18 cellular contexts compared by ENCODE assay signal in the genomic region with DNA sequence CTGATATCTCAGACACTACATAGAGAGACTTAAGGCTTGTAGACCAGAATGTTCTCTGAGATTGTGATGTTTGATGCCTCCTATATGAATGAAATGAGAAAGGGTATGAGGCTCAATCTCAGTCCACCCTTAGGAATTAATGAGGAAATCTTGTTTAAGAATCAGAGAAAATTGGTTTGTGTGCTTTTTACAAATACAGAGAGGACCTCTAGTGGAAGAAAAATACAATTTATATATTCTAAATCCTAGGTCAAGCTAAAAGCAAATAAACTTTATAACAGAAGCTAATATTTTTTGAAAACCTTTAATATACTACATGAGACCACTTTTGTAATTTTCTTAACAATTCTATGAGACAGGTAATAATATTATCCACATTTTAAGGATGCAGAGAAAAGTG. TPM values are rescaled to one million over a fixed set of nuclear protein-coding genes. Genes with fewer than 3 reads are reported as not detected.
DNase-seq lines count a peak whose midpoint lies in the region; ATAC-seq and TF ChIP-seq lines count a peak whose summit lies in the region.
"Had no signal": no experiment of that assay in that cellular context is flagged by ENCODE, and none has a peak within 500 bp of the region (broad histone marks: within the 10 kb centered on the region; RNA-seq: fewer than 3 reads in every experiment).

No MANE protein-coding gene starts in this region.

- H3K9me2 ChIP-seq in HCT116 (ENCODE audit: insufficient read depth) (no peaks in the 10 kb centered on the region), hepatocyte (replicated peaks; ENCODE audit: insufficient read depth) (no peaks in the 10 kb centered on the region)

- no peak overlapping the region for H3K27ac ChIP-seq in HCT116 (ENCODE audit: low read depth, low read length)
- H3K27ac ChIP-seq in hepatocyte = no peak overlapping the region
- H3K27ac ChIP-seq: gastrocnemius medialis, sigmoid colon had no signal

- peak; percentile 11 to 43 (median 38); a peak in 4 of 6 replicates for TF ChIP-seq CTCF in HCT116 (IDR thresholded peaks at IDR 0.05 in 2 of 3, conservative IDR thresholded peaks at IDR 0.05 in 1 of 3; ENCODE audit: borderline replicate concordance in 1 of 3, insufficient read depth in 1 of 3, low read depth in 2 of 3, low read length in 2 of 3)
- TF ChIP-seq CTCF in hepatocyte (IDR thresholded peaks at IDR 0.05; ENCODE audit: poor library complexity) = peak; percentile 29

- H3K9ac ChIP-seq in HCT116 (ENCODE audit: low read length) = no peak overlapping the region

- no peak for ATAC-seq in HCT116
- ATAC-seq: CD8-positive, alpha-beta T cell; gastrocnemius medialis had no signal

- H3K27me3 ChIP-seq in HCT116 (ENCODE audit: insufficient read depth, low read length) (peaks cover 37% of the 10 kb centered on the region), hepatocyte (peaks cover 5% of the 10 kb centered on the region)
- H3K27me3 ChIP-seq: gastrocnemius medialis, sigmoid colon had no signal

- no peak overlapping the region for H3K4me3 ChIP-seq in HCT116 (replicated peaks in 1 of 2; ENCODE audit: low read depth in 1 of 2, low read length in 2 of 2)
- H3K4me3 ChIP-seq in hepatocyte = no peak overlapping the region
- H3K4me3 ChIP-seq: gastrocnemius medialis, sigmoid colon had no signal

- RAD21 ChIA-PET in HCT116 (lab: Charles Lee; ENCODE audit: low non-redundant PET in 1 of 2, low total read pairs in 2 of 2, uncharacterized antibody in 2 of 2, unreplicated experiment in 2 of 2) = no interaction called here

- H3K36me3 ChIP-seq in HCT116 (ENCODE audit: control insufficient read depth in 1 of 2, insufficient read depth in 2 of 2, low read length in 2 of 2) = no peaks in the 10 kb centered on the region
- H3K36me3 ChIP-seq in hepatocyte (replicated peaks; ENCODE audit: insufficient read depth, low read depth) = no peaks in the 10 kb centered on the region
- H3K36me3 ChIP-seq: gastrocnemius medialis, sigmoid colon had no signal

- H2AFZ ChIP-seq in HCT116 (ENCODE audit: low read depth, low read length, poor library complexity, severe bottlenecking) (no peak overlapping the region), hepatocyte (no peak overlapping the region)

- DNase-seq in AML-193 (lab: John Stamatoyannopoulos, UW) (peak; percentile 39 to 53), HCT116 (ENCODE audit: low read depth, low spot score) (no peak), SW480 (ENCODE audit: low spot score) (peak; percentile 11), hepatocyte (ENCODE audit: low spot score) (no peak), NCI-H524 treated with DMSO at 0.1 percent for 48 hours (lab: John Stamatoyannopoulos, UW) (no peak), KG1 (lab: John Stamatoyannopoulos, UW) (no peak), NCI-H187 (lab: John Stamatoyannopoulos, UW) (no peak)
- no peak for DNase-seq in stimulated activated naive CD4-positive, alpha-beta T cell (lab: John Stamatoyannopoulos, UW)
- DNase-seq: activated CD4-positive, alpha-beta T cell treated with anti-CD3 and anti-CD28 coated beads for 1 hour; activated T-cell treated with anti-CD3 and anti-CD28 coated beads, Interleukin-2, amount 50 U/mL, for 24 hours; CD8-positive, alpha-beta T cell; dermis blood vessel endothelial cell; gastrocnemius medialis; NCI-H1417 treated with DMSO at 0.1 percent for 48 hours; NCI-H82; sigmoid colon had no signal

- no TSS peak for BruUV-seq in HCT116 (replicated peaks; lab: Mats Ljungman, UMichigan)

- peak; percentile 67 for TF ChIP-seq RAD21 in HCT116 (IDR thresholded peaks at IDR 0.05; ENCODE audit: low read depth)

- peaks cover 3 to 13% of the 10 kb centered on the region in 2 experiments for H3K4me1 ChIP-seq in HCT116 (ENCODE audit: control insufficient read depth in 1 of 2, insufficient read depth in 2 of 2, low read length in 2 of 2)
- H3K4me1 ChIP-seq in hepatocyte (ENCODE audit: insufficient read depth) = no peaks in the 10 kb centered on the region
- H3K4me1 ChIP-seq: gastrocnemius medialis, sigmoid colon had no signal

- H3K9me3 ChIP-seq in HCT116 (ENCODE audit: control insufficient read depth in 1 of 2, insufficient read depth in 1 of 2, low read depth in 1 of 2, low read length in 2 of 2) (no peaks in the 10 kb centered on the region), hepatocyte (ENCODE audit: low read depth) (no peaks in the 10 kb centered on the region)
- H3K9me3 ChIP-seq: gastrocnemius medialis, sigmoid colon had no signal

- no peak for TF ChIP-seq POLR2A in HCT116 (IDR thresholded peaks at IDR 0.05; ENCODE audit: borderline replicate concordance, extremely low read depth, insufficient read depth, insufficient read length)

- POLR2A ChIA-PET in HCT116 (lab: Charles Lee) = no interaction called here

- H3K79me2 ChIP-seq in HCT116 (ENCODE audit: insufficient read depth, low read length) (no peaks in the 10 kb centered on the region), hepatocyte (no peaks in the 10 kb centered on the region)

- intact Hi-C loops in HCT116 (cut with micrococcal nuclease) = loop anchor here (2.0 to 10.0 kb wide), 3 partner anchors 76 to 429 kb away; a partner anchor contains a TSS

- H3K4me2 ChIP-seq in HCT116 (ENCODE audit: low read length) (no peak overlapping the region), hepatocyte (no peak overlapping the region)

- H4K20me1 ChIP-seq in HCT116 (ENCODE audit: insufficient read depth) = no peaks in the 10 kb centered on the region
- no peaks in the 10 kb centered on the region for H4K20me1 ChIP-seq in hepatocyte (ENCODE audit: insufficient read depth, poor library complexity, severe bottlenecking)

- CTCF ChIA-PET in HCT116 (lab: Charles Lee) = interaction anchor here (0.6 to 1.0 kb wide), 4 partner anchors 47 to 428 kb away, joined by 3 to 7 read pairs (median 3); no protein-coding TSS in a partner anchor

TF ChIP-seq in HCT116, 20 proteins besides CTCF, POLR2A, EP300 and RAD21:
- TF ChIP-seq, protein P1, sequence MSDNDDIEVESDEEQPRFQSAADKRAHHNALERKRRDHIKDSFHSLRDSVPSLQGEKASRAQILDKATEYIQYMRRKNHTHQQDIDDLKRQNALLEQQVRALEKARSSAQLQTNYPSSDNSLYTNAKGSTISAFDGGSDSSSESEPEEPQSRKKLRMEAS (IDR thresholded peaks at IDR 0.05) = no peak
- TF ChIP-seq ELF1 (IDR thresholded peaks at IDR 0.05; ENCODE audit: borderline replicate concordance, low read depth) = no peak
- TF ChIP-seq FOSL1 (IDR thresholded peaks at IDR 0.05; ENCODE audit: low read depth) = no peak

RNA-seq across cellular contexts. Expression of a gene that starts 5.0 kb away (rescaled TPM):
- total RNA-seq in HCT116 (2021; ENCODE audit: unreplicated experiment) (not detected), hepatocyte (0.28 TPM in 1 of 2 replicates, not detected in the other)
- polyA plus RNA-seq in HCT116 (2012) = not detected in 2 replicates
- polyA plus RNA-seq in hepatocyte = not detected in 2 replicates
- total RNA-seq: CD8-positive, alpha-beta T cell; dermis blood vessel endothelial cell; gastrocnemius medialis; myocyte had no signal
- polyA plus RNA-seq: keratinocyte had no signal

RNA-seq across cellular contexts. Expression of a gene that starts 27.3 kb away (rescaled TPM):
- total RNA-seq in HCT116 (2021; ENCODE audit: unreplicated experiment) = not detected
- not detected in 2 replicates for polyA plus RNA-seq in HCT116 (2012)
- not detected in 2 replicates for total RNA-seq in hepatocyte
- not detected in 2 replicates for polyA plus RNA-seq in hepatocyte
- total RNA-seq: CD8-positive, alpha-beta T cell; dermis blood vessel endothelial cell; gastrocnemius medialis; myocyte; sigmoid colon had no signal
- polyA plus RNA-seq: keratinocyte had no signal

RNA-seq across cellular contexts. Expression of a gene that starts 36.8 kb away (rescaled TPM):
- not detected for total RNA-seq in HCT116 (2021; ENCODE audit: unreplicated experiment)
- 0.15 and 0.21 TPM in 2 replicates for polyA plus RNA-seq in HCT116 (2012)
- total RNA-seq in hepatocyte = 0.53 and 0.76 TPM in 2 replicates
- polyA plus RNA-seq in hepatocyte = 0.52 TPM in 1 of 2 replicates, not detected in the other
- total RNA-seq: dermis blood vessel endothelial cell had no signal

RNA-seq across cellular contexts. Expression of a gene that starts 43.1 kb away (rescaled TPM):
- total RNA-seq in HCT116 (2021; ENCODE audit: unreplicated experiment) (3.0 TPM), hepatocyte (6.6 and 10.7 TPM in 2 replicates)
- 1.8 and 2.5 TPM in 2 replicates for polyA plus RNA-seq in HCT116 (2012)
- polyA plus RNA-seq in hepatocyte = 4.3 and 8.0 TPM in 2 replicates
- total RNA-seq: CD8-positive, alpha-beta T cell had no signal

RNA-seq across cellular contexts. Expression of a gene that starts 43.6 kb away (rescaled TPM):
- total RNA-seq in HCT116 (2021; ENCODE audit: unreplicated experiment) = not detected
- not detected in 2 replicates for polyA plus RNA-seq in HCT116 (2012)
- total RNA-seq in hepatocyte = 0.50 TPM in 1 of 2 replicates, not detected in the other
- not detected in 2 replicates for polyA plus RNA-seq in hepatocyte
- total RNA-seq: CD8-positive, alpha-beta T cell; dermis blood vessel endothelial cell; gastrocnemius medialis had no signal
- polyA plus RNA-seq: keratinocyte, sigmoid colon had no signal

Comparison
In these comparisons a context has a peak if more than half of its experiments do, and no peak if none do; other contexts are left out.
1. DNase-seq: peak in AML-193 (2 of 2) and SW480 (single experiment); none in HCT116 (single experiment), hepatocyte (single experiment), NCI-H524 treated with DMSO at 0.1 percent for 48 hours (single experiment), stimulated activated naive CD4-positive, alpha-beta T cell (0 of 6), KG1 (single experiment) and NCI-H187 (0 of 2).